1 cellular context compared by ENCODE assay signal in the genomic region with DNA sequence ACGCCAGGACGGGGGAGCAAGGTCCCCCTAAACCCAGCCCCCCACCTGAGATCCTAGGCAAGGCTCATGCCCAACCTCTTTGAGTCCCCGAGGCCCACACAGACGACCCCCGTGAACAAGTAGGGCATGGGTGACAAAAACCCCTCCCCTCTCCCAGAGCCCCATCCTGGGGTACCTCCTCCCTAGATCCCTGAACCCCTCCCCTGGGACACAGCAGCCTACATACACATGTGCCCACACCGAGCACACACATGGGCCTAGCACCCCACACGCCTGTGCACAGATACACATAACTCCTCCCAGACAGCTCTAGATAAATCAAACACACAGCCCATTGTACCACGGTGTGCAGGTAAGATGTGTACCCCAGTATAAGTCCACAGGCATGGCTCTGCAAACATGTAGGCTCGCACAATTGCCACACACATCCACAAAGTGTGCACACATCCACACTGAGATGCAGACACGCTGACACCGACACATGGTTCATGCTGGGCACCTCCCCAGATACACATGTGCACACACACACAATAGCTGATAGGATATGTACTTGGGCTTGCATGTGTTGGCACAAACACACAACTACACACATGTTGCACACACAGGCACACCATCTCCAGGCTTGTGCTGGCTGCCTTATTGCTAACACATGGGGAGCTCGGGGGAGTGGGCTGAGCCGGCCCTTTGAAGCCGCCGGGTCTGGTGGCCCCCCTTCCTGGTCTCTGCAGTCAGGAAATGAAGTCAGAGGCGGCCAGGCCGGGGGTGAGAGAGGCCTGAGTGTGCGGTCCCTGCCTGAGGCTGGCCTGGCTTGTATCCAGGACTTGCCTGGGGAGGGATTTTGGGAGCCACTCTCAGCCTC.
TF ChIP-seq lines count a peak whose summit lies in the region.

No MANE protein-coding gene starts in this region.

TF ChIP-seq in HepG2, 621 proteins besides CTCF, POLR2A, EP300 and RAD21 (continued from another document and continues in another):
- TF ChIP-seq, protein P1, sequence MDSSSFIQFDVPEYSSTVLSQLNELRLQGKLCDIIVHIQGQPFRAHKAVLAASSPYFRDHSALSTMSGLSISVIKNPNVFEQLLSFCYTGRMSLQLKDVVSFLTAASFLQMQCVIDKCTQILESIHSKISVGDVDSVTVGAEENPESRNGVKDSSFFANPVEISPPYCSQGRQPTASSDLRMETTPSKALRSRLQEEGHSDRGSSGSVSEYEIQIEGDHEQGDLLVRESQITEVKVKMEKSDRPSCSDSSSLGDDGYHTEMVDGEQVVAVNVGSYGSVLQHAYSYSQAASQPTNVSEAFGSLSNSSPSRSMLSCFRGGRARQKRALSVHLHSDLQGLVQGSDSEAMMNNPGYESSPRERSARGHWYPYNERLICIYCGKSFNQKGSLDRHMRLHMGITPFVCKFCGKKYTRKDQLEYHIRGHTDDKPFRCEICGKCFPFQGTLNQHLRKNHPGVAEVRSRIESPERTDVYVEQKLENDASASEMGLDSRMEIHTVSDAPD (CRISPR knock-in tag; IDR thresholded peaks at IDR 0.05), result no peak
- TF ChIP-seq ZNF652 (CRISPR knock-in tag; IDR thresholded peaks at IDR 0.05; ENCODE audit: borderline replicate concordance, low read depth) (no peak), NONO (IDR thresholded peaks at IDR 0.05) (no peak), NONO (CRISPR knock-in tag; conservative IDR thresholded peaks at IDR 0.05) (no peak), NFIC (IDR thresholded peaks at IDR 0.05; ENCODE audit: low read length) (no peak), ERF (CRISPR knock-in tag; IDR thresholded peaks at IDR 0.05) (no peak), MTF1 (CRISPR knock-in tag; IDR thresholded peaks at IDR 0.05) (no peak), ZNF790 (CRISPR knock-in tag; IDR thresholded peaks at IDR 0.05; ENCODE audit: borderline replicate concordance) (no peak), ZNF619 (CRISPR knock-in tag; IDR thresholded peaks at IDR 0.05) (no peak), MTA1 (CRISPR knock-in tag; IDR thresholded peaks at IDR 0.05; ENCODE audit: borderline replicate concordance) (no peak), ZSCAN29 (CRISPR knock-in tag; conservative IDR thresholded peaks at IDR 0.05) (no peak), SRF (IDR thresholded peaks at IDR 0.05; ENCODE audit: low read depth, low read length) (no peak), FOXK1 (CRISPR knock-in tag; IDR thresholded peaks at IDR 0.05; ENCODE audit: borderline replicate concordance, low read depth) (no peak), CENPX (CRISPR knock-in tag; IDR thresholded peaks at IDR 0.05) (no peak), GABPB1 (CRISPR knock-in tag; IDR thresholded peaks at IDR 0.05) (peak; percentile 76), ATRX (CRISPR knock-in tag; IDR thresholded peaks at IDR 0.05; ENCODE audit: borderline replicate concordance) (no peak), HDAC6 (IDR thresholded peaks at IDR 0.05; ENCODE audit: low read depth, low read length) (no peak), ZNF713 (CRISPR knock-in tag; IDR thresholded peaks at IDR 0.05) (no peak), ZNF781 (CRISPR knock-in tag; IDR thresholded peaks at IDR 0.05; ENCODE audit: borderline replicate concordance, not compliant biosample characterization) (no peak), ZNF317 (CRISPR knock-in tag; IDR thresholded peaks at IDR 0.05) (0 out of 2 replicates have a peak, but pooled peaks have one; percentile 14), CBFB (CRISPR knock-in tag; IDR thresholded peaks at IDR 0.05) (no peak), ZNF572 (CRISPR knock-in tag; IDR thresholded peaks at IDR 0.05) (no peak), ZNF768 (CRISPR knock-in tag; IDR thresholded peaks at IDR 0.05) (no peak), TAF1 (CRISPR knock-in tag; IDR thresholded peaks at IDR 0.05) (no peak), KAT8 (CRISPR knock-in tag; IDR thresholded peaks at IDR 0.05) (0 out of 2 replicates have a peak, but pooled peaks have one; percentile 52), ZNF136 (CRISPR knock-in tag; IDR thresholded peaks at IDR 0.05; ENCODE audit: low read depth) (no peak), TBL1XR1 (IDR thresholded peaks at IDR 0.05; ENCODE audit: borderline replicate concordance, low read length, partially characterized antibody) (no peak), ZNF382 (CRISPR knock-in tag; IDR thresholded peaks at IDR 0.05; ENCODE audit: borderline replicate concordance) (no peak), CBX5 (CRISPR knock-in tag; IDR thresholded peaks at IDR 0.05; ENCODE audit: borderline replicate concordance) (0 out of 2 replicates have a peak, but pooled peaks have one; percentile 12), ZNF484 (CRISPR knock-in tag; IDR thresholded peaks at IDR 0.05; ENCODE audit: borderline replicate concordance, low read depth) (no peak)
- TF ChIP-seq, protein P2, sequence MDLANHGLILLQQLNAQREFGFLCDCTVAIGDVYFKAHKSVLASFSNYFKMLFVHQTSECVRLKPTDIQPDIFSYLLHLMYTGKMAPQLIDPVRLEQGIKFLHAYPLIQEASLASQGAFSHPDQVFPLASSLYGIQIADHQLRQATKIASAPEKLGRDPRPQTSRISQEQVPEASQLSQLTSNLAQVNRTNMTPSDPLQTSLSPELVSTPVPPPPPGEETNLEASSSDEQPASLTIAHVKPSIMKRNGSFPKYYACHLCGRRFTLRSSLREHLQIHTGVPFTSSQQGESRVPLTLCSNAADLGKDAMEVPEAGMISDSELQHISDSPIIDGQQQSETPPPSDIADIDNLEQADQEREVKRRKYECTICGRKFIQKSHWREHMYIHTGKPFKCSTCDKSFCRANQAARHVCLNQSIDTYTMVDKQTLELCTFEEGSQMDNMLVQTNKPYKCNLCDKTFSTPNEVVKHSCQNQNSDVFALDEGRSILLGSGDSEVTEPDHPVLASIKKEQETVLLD (CRISPR knock-in tag; IDR thresholded peaks at IDR 0.05; ENCODE audit: low read depth), result no peak
- TF ChIP-seq, protein P3, sequence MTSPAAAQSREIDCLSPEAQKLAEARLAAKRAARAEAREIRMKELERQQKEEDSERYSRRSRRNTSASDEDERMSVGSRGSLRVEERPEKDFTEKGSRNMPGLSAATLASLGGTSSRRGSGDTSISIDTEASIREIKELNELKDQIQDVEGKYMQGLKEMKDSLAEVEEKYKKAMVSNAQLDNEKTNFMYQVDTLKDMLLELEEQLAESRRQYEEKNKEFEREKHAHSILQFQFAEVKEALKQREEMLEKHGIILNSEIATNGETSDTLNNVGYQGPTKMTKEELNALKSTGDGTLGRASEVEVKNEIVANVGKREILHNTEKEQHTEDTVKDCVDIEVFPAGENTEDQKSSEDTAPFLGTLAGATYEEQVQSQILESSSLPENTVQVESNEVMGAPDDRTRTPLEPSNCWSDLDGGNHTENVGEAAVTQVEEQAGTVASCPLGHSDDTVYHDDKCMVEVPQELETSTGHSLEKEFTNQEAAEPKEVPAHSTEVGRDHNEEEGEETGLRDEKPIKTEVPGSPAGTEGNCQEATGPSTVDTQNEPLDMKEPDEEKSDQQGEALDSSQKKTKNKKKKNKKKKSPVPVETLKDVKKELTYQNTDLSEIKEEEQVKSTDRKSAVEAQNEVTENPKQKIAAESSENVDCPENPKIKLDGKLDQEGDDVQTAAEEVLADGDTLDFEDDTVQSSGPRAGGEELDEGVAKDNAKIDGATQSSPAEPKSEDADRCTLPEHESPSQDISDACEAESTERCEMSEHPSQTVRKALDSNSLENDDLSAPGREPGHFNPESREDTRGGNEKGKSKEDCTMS (CRISPR knock-in tag; conservative IDR thresholded peaks at IDR 0.05), result no peak
- TF ChIP-seq, protein P4, sequence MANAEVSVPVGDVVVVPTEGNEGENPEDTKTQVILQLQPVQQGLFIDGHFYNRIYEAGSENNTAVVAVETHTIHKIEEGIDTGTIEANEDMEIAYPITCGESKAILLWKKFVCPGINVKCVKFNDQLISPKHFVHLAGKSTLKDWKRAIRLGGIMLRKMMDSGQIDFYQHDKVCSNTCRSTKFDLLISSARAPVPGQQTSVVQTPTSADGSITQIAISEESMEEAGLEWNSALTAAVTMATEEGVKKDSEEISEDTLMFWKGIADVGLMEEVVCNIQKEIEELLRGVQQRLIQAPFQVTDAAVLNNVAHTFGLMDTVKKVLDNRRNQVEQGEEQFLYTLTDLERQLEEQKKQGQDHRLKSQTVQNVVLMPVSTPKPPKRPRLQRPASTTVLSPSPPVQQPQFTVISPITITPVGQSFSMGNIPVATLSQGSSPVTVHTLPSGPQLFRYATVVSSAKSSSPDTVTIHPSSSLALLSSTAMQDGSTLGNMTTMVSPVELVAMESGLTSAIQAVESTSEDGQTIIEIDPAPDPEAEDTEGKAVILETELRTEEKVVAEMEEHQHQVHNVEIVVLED (CRISPR knock-in tag; IDR thresholded peaks at IDR 0.05; ENCODE audit: borderline replicate concordance), result no peak
- TF ChIP-seq, protein P5, sequence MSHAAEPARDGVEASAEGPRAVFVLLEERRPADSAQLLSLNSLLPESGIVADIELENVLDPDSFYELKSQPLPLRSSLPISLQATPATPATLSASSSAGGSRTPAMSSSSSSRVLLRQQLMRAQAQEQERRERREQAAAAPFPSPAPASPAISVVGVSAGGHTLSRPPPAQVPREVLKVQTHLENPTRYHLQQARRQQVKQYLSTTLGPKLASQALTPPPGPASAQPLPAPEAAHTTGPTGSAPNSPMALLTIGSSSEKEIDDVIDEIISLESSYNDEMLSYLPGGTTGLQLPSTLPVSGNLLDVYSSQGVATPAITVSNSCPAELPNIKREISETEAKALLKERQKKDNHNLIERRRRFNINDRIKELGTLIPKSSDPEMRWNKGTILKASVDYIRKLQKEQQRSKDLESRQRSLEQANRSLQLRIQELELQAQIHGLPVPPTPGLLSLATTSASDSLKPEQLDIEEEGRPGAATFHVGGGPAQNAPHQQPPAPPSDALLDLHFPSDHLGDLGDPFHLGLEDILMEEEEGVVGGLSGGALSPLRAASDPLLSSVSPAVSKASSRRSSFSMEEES (CRISPR knock-in tag; IDR thresholded peaks at IDR 0.05), result no peak
- TF ChIP-seq, protein P6, sequence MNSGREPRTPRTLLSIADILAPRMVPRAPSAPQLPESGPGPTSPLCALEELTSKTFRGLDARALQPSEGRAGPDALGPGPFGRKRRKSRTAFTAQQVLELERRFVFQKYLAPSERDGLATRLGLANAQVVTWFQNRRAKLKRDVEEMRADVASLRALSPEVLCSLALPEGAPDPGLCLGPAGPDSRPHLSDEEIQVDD (CRISPR knock-in tag; IDR thresholded peaks at IDR 0.05; ENCODE audit: borderline replicate concordance), result no peak
- TF ChIP-seq, protein P7, sequence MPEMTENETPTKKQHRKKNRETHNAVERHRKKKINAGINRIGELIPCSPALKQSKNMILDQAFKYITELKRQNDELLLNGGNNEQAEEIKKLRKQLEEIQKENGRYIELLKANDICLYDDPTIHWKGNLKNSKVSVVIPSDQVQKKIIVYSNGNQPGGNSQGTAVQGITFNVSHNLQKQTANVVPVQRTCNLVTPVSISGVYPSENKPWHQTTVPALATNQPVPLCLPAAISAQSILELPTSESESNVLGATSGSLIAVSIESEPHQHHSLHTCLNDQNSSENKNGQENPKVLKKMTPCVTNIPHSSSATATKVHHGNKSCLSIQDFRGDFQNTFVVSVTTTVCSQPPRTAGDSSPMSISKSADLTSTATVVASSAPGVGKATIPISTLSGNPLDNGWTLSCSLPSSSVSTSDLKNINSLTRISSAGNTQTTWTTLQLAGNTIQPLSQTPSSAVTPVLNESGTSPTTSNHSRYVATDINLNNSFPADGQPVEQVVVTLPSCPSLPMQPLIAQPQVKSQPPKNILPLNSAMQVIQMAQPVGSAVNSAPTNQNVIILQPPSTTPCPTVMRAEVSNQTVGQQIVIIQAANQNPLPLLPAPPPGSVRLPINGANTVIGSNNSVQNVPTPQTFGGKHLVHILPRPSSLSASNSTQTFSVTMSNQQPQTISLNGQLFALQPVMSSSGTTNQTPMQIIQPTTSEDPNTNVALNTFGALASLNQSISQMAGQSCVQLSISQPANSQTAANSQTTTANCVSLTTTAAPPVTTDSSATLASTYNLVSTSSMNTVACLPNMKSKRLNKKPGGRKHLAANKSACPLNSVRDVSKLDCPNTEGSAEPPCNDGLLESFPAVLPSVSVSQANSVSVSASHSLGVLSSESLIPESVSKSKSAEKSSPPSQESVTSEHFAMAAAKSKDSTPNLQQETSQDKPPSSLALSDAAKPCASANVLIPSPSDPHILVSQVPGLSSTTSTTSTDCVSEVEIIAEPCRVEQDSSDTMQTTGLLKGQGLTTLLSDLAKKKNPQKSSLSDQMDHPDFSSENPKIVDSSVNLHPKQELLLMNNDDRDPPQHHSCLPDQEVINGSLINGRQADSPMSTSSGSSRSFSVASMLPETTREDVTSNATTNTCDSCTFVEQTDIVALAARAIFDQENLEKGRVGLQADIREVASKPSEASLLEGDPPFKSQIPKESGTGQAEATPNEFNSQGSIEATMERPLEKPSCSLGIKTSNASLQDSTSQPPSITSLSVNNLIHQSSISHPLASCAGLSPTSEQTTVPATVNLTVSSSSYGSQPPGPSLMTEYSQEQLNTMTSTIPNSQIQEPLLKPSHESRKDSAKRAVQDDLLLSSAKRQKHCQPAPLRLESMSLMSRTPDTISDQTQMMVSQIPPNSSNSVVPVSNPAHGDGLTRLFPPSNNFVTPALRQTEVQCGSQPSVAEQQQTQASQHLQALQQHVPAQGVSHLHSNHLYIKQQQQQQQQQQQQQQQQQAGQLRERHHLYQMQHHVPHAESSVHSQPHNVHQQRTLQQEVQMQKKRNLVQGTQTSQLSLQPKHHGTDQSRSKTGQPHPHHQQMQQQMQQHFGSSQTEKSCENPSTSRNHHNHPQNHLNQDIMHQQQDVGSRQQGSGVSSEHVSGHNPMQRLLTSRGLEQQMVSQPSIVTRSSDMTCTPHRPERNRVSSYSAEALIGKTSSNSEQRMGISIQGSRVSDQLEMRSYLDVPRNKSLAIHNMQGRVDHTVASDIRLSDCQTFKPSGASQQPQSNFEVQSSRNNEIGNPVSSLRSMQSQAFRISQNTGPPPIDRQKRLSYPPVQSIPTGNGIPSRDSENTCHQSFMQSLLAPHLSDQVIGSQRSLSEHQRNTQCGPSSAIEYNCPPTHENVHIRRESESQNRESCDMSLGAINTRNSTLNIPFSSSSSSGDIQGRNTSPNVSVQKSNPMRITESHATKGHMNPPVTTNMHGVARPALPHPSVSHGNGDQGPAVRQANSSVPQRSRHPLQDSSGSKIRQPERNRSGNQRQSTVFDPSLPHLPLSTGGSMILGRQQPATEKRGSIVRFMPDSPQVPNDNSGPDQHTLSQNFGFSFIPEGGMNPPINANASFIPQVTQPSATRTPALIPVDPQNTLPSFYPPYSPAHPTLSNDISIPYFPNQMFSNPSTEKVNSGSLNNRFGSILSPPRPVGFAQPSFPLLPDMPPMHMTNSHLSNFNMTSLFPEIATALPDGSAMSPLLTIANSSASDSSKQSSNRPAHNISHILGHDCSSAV (CRISPR knock-in tag; IDR thresholded peaks at IDR 0.05; ENCODE audit: borderline replicate concordance), result no peak
- TF ChIP-seq, protein P8, sequence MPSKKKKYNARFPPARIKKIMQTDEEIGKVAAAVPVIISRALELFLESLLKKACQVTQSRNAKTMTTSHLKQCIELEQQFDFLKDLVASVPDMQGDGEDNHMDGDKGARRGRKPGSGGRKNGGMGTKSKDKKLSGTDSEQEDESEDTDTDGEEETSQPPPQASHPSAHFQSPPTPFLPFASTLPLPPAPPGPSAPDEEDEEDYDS (CRISPR knock-in tag; IDR thresholded peaks at IDR 0.05), result 0 out of 2 replicates have a peak, but pooled peaks have one; percentile 14
- TF ChIP-seq, protein P9, sequence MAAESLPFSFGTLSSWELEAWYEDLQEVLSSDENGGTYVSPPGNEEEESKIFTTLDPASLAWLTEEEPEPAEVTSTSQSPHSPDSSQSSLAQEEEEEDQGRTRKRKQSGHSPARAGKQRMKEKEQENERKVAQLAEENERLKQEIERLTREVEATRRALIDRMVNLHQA (CRISPR knock-in tag; IDR thresholded peaks at IDR 0.05), result no peak
